ENCODE assay signal across 13 cellular contexts in the genomic region with DNA sequence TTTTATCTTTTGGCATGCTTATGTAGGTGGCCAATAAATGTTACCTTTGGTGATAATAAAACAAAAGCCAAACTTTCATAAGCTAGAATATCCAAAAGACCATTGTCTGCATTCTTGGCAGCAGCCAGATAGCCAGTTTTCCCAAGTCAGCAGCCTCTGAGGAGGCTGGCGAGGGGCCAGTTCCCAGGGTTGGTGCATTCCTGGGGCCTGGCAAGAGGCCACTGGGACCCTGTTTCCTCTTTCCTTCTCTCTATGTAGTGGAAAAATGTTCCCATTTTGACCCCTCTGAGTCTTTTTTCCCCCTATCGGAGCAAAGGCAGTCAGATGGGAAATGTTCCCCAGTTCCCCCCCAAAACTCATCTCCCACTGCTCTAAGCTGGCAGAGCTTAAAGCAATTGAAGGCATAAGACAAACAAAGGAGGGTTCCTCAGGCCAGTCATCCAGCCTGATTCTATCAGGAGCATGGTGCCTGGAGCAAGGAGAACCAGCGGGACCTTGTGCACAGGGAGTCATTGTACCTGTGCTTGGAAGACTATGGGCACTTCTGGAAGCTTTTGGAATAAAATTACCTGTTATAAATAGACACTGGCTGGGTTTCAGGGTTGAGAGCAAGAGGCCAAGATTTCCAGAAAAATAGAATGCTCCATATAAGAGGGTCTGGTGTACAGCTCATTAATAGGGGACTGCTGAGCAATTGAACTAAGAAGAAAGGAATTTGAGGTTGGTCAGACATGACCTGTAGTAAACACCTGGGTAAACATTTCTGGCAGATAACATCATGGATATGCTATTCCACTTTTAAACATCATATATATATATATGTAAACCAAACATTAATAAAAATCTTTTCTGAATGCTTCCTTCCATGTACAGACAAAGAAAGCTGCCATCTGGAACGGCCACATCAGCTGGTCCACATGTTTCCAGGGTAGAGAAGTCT.
A peak's percentile ranks its signal among the peaks of the same experiment; 100 is the strongest.
DNase-seq lines count a peak whose midpoint lies in the region; ATAC-seq and TF ChIP-seq lines count a peak whose summit lies in the region.
"Had no signal": no experiment of that assay in that cellular context is flagged by ENCODE, and none has a peak within 500 bp of the region (broad histone marks: within the 10 kb centered on the region; RNA-seq: fewer than 3 reads in every experiment).

No MANE protein-coding gene starts in this region.

- H3K36me3 ChIP-seq in OCI-LY7 (ENCODE audit: insufficient read depth, low read length) = no peaks in the 10 kb centered on the region

- no peak overlapping the region for H3K4me3 ChIP-seq in OCI-LY7 (ENCODE audit: low read depth, low read length, poor library complexity, severe bottlenecking)

- in situ Hi-C loops in G401 (cut with HindIII; ENCODE audit: low sequenced_read_pairs) = no loop called here

- no peaks in the 10 kb centered on the region for H3K4me1 ChIP-seq in OCI-LY7 (ENCODE audit: insufficient read depth, low read length, poor library complexity, severe bottlenecking)

- POLR2A ChIA-PET in OCI-LY7 (lab: Charles Lee) = interaction anchor here (0.7 kb wide), 1 partner anchor 1646 kb away, joined by 3 read pairs; no protein-coding TSS in a partner anchor

- H3K9me2 ChIP-seq in OCI-LY7 (ENCODE audit: insufficient read depth, low read length) = no peaks in the 10 kb centered on the region

- H2AFZ ChIP-seq in OCI-LY7 (ENCODE audit: low read length) = no peak overlapping the region

- no peak for TF ChIP-seq CTCF in OCI-LY7 (conservative IDR thresholded peaks at IDR 0.05; ENCODE audit: low read length)

- no peak for ATAC-seq in stimulated activated naive CD8-positive, alpha-beta T cell treated with anti-CD3 and anti-CD28 coated beads, Interleukin-15, Interleukin-2, amounts not matched to agents 100 U/mL and 50 U/mL, for 24 hours

- no TSS peak for BruUV-seq in OCI-LY7 (replicated peaks; lab: Mats Ljungman, UMichigan)

- no peaks in the 10 kb centered on the region for H3K79me2 ChIP-seq in OCI-LY7 (ENCODE audit: insufficient read depth, low read depth, low read length)

- H4K20me1 ChIP-seq in OCI-LY7 (ENCODE audit: insufficient read depth, low read length) = no peaks in the 10 kb centered on the region

- CTCF ChIA-PET in OCI-LY7 (lab: Charles Lee; ENCODE audit: unreplicated experiment) = no interaction called here

- intact Hi-C loops in head of caudate nucleus (cut with DNase I) = no loop called here
- intact Hi-C loops in posterior vena cava (cut with DNase I) = loop anchor here in 1 of 2 donors (10.0 kb wide), 1 partner anchor 580 kb away; no protein-coding TSS in a partner anchor
- intact Hi-C loops in OCI-LY7 (cut with micrococcal nuclease; ENCODE audit: unreplicated experiment) = no loop called here

- no peaks in the 10 kb centered on the region for H3K9me3 ChIP-seq in OCI-LY7 (ENCODE audit: low read length)

- DNase-seq in G401 (ENCODE audit: low spot score) (peak; percentile 32), amniotic epithelial cell (ENCODE audit: low read depth) (peak; percentile 35), head of caudate nucleus (peak; percentile 13 to 84 (median 54)), pulmonary artery endothelial cell (ENCODE audit: low read depth, low spot score) (peak; percentile 57), COLO829 (ENCODE audit: low spot score) (no peak), posterior vena cava (ENCODE audit: low spot score) (no peak), OCI-LY7 (ENCODE audit: low spot score) (no peak)
- DNase-seq in stimulated activated naive CD8-positive, alpha-beta T cell treated with anti-CD3 and anti-CD28 coated beads, Interleukin-15, Interleukin-2, amounts not matched to agents 100 U/mL and 50 U/mL, for 24 hours = no peak
- DNase-seq: DMS53; endodermal cell; NCI-H2171 treated with DMSO at 0.1 percent for 48 hours; stimulated activated naive CD4-positive, alpha-beta T cell treated with Interleukin-2 at 50 U/mL for 16 hours; T-helper 1 cell had no signal

- H3K27ac ChIP-seq in OCI-LY7 (ENCODE audit: low read depth, low read length, poor library complexity, severe bottlenecking) = no peak overlapping the region

- H3K4me2 ChIP-seq in OCI-LY7 (ENCODE audit: low read length) = no peak overlapping the region

Comparison
In these comparisons a context has a peak if more than half of its experiments do, and no peak if none do; other contexts are left out.
1. DNase-seq: peak in G401 (single experiment), amniotic epithelial cell (single experiment), head of caudate nucleus (42 of 42) and pulmonary artery endothelial cell (single experiment); none in COLO829 (single experiment), posterior vena cava (single experiment), stimulated activated naive CD8-positive, alpha-beta T cell treated with anti-CD3 and anti-CD28 coated beads, Interleukin-15, Interleukin-2, amounts not matched to agents 100 U/mL and 50 U/mL, for 24 hours (single experiment) and OCI-LY7 (single experiment).